1 cellular context compared by ENCODE assay signal in genomic region chr17:50155115-50155819, GRCh38.
TF ChIP-seq lines count a peak whose summit lies in the region.

No MANE protein-coding gene starts in this region.

TF ChIP-seq in HepG2, 621 proteins besides CTCF, POLR2A, EP300 and RAD21:
- TF ChIP-seq ZBTB33 (CRISPR knock-in tag; IDR thresholded peaks at IDR 0.05) = 0 out of 2 replicates have a peak, but pooled peaks have one; percentile 37
- no peak for TF ChIP-seq GMEB1 (CRISPR knock-in tag; IDR thresholded peaks at IDR 0.05; ENCODE audit: borderline replicate concordance)
